Comparison of ENCODE assay signal across 27 cellular contexts in genomic region chr2:236308855-236309668, GRCh38. TPM values are rescaled to one million over a fixed set of nuclear protein-coding genes. Genes with fewer than 3 reads are reported as not detected.
"Had no signal": no experiment of that assay in that cellular context is flagged by ENCODE, and none has a peak within 500 bp of the region (broad histone marks: within the 10 kb centered on the region; RNA-seq: fewer than 3 reads in every experiment).

No MANE protein-coding gene starts in this region.

- H3K9me3 Mint-ChIP-seq: activated CD4-positive, alpha-beta memory T cell treated with anti-CD3 and anti-CD28 coated beads, Interleukin-2, amount 10 ng/mL, durations not matched to agents 7 days and 5 days; activated naive CD4-positive, alpha-beta T cell treated with anti-CD3 and anti-CD28 coated beads, Interleukin-2, amount 10 ng/mL, durations not matched to agents 7 days and 5 days; activated naive CD8-positive, alpha-beta T cell treated with anti-CD3 and anti-CD28 coated beads, Interleukin-2, amount 10 ng/mL, durations not matched to agents 7 days and 5 days; activated T-cell treated with anti-CD3 and anti-CD28 coated beads, Interleukin-2, amount 50 U/mL, for 24 hours; activated T-cell treated with anti-CD3 and anti-CD28 coated beads, Interleukin-2, amount 50 U/mL, for 72 hours; central memory CD8-positive, alpha-beta T cell; effector memory CD8-positive, alpha-beta T cell had no signal

- H3K4me3 Mint-ChIP-seq: activated CD4-positive, alpha-beta memory T cell treated with anti-CD3 and anti-CD28 coated beads, Interleukin-2, amount 10 ng/mL, durations not matched to agents 7 days and 5 days; activated CD4-positive, alpha-beta T cell treated with anti-CD3 and anti-CD28 coated beads, Interleukin-2, amount 10 ng/mL, durations not matched to agents 7 days and 5 days; activated naive CD4-positive, alpha-beta T cell treated with anti-CD3 and anti-CD28 coated beads, Interleukin-2, amount 10 ng/mL, durations not matched to agents 7 days and 5 days; activated naive CD8-positive, alpha-beta T cell treated with anti-CD3 and anti-CD28 coated beads, Interleukin-2, amount 10 ng/mL, durations not matched to agents 7 days and 5 days; activated T-cell treated with anti-CD3 and anti-CD28 coated beads, Interleukin-2, amount 50 U/mL, for 24 hours; activated T-cell treated with anti-CD3 and anti-CD28 coated beads, Interleukin-2, amount 50 U/mL, for 72 hours; brain; central memory CD8-positive, alpha-beta T cell; effector memory CD8-positive, alpha-beta T cell had no signal

- H3K4me3 ChIP-seq: ascending aorta, breast epithelium, esophagus muscularis mucosa, gastrocnemius medialis, heart left ventricle had no signal

- H3K27me3 ChIP-seq: ascending aorta, breast epithelium, foreskin keratinocyte, gastrocnemius medialis, heart left ventricle had no signal

- DNase-seq: activated CD4-positive, alpha-beta memory T cell treated with anti-CD3 and anti-CD28 coated beads, Interleukin-2, amount 10 ng/mL, durations not matched to agents 7 days and 5 days; activated CD4-positive, alpha-beta T cell treated with anti-CD3 and anti-CD28 coated beads for 1 hour; activated CD4-positive, alpha-beta T cell treated with anti-CD3 and anti-CD28 coated beads for 4 hours; activated CD4-positive, alpha-beta T cell treated with anti-CD3 and anti-CD28 coated beads, Interleukin-2, amount 10 ng/mL, durations not matched to agents 7 days and 5 days; activated CD4-positive, alpha-beta T cell treated with anti-CD3 and anti-CD28 coated beads, Interleukin-2, amount 50 U/mL, for 4 hours; activated CD8-positive, alpha-beta memory T cell treated with anti-CD3 and anti-CD28 coated beads, Interleukin-2, amount 50 U/mL, for 48 hours; activated gamma-delta T cell; activated naive CD4-positive, alpha-beta T cell; activated naive CD4-positive, alpha-beta T cell treated with anti-CD3 and anti-CD28 coated beads, Interleukin-2, amount 10 ng/mL, durations not matched to agents 7 days and 5 days; activated naive CD8-positive, alpha-beta T cell treated with anti-CD3 and anti-CD28 coated beads, Interleukin-2, amount 10 ng/mL, durations not matched to agents 7 days and 5 days; activated T-cell treated with anti-CD3 and anti-CD28 coated beads for 4 hours; activated T-cell treated with anti-CD3 and anti-CD28 coated beads, Interleukin-2, amount 50 U/mL, for 24 hours; cortex of kidney; effector CD4-positive, alpha-beta T cell; effector memory CD8-positive, alpha-beta T cell; foreskin keratinocyte; gastrocnemius medialis; heart left ventricle; T-helper 2 cell had no signal

- H3K4me1 Mint-ChIP-seq: activated CD4-positive, alpha-beta memory T cell treated with anti-CD3 and anti-CD28 coated beads, Interleukin-2, amount 10 ng/mL, durations not matched to agents 7 days and 5 days; activated CD4-positive, alpha-beta T cell treated with anti-CD3 and anti-CD28 coated beads, Interleukin-2, amount 10 ng/mL, durations not matched to agents 7 days and 5 days; activated naive CD4-positive, alpha-beta T cell treated with anti-CD3 and anti-CD28 coated beads, Interleukin-2, amount 10 ng/mL, durations not matched to agents 7 days and 5 days; activated naive CD8-positive, alpha-beta T cell treated with anti-CD3 and anti-CD28 coated beads, Interleukin-2, amount 10 ng/mL, durations not matched to agents 7 days and 5 days; brain; central memory CD8-positive, alpha-beta T cell had no signal

- H3K36me3 ChIP-seq: ascending aorta, breast epithelium, esophagus muscularis mucosa, gastrocnemius medialis, heart left ventricle had no signal

- H3K36me3 Mint-ChIP-seq: activated naive CD4-positive, alpha-beta T cell treated with anti-CD3 and anti-CD28 coated beads, Interleukin-2, amount 10 ng/mL, durations not matched to agents 7 days and 5 days; activated naive CD8-positive, alpha-beta T cell treated with anti-CD3 and anti-CD28 coated beads, Interleukin-2, amount 10 ng/mL, durations not matched to agents 7 days and 5 days; brain had no signal

- ATAC-seq: activated naive CD4-positive, alpha-beta T cell treated with anti-CD3 and anti-CD28 coated beads, Interleukin-2, amount 50 U/mL, for 72 hours; activated T-cell treated with anti-CD3 and anti-CD28 coated beads, Interleukin-2, amount 50 U/mL, for 72 hours; effector memory CD8-positive, alpha-beta T cell; gastrocnemius medialis had no signal

- H3K4me1 ChIP-seq: ascending aorta, breast epithelium, esophagus muscularis mucosa, foreskin keratinocyte, gastrocnemius medialis, heart left ventricle had no signal

- H3K27ac Mint-ChIP-seq: activated CD4-positive, alpha-beta memory T cell treated with anti-CD3 and anti-CD28 coated beads, Interleukin-2, amount 10 ng/mL, durations not matched to agents 7 days and 5 days; activated CD4-positive, alpha-beta T cell treated with anti-CD3 and anti-CD28 coated beads, Interleukin-2, amount 10 ng/mL, durations not matched to agents 7 days and 5 days; activated naive CD4-positive, alpha-beta T cell treated with anti-CD3 and anti-CD28 coated beads, Interleukin-2, amount 10 ng/mL, durations not matched to agents 7 days and 5 days; activated naive CD4-positive, alpha-beta T cell treated with anti-CD3 and anti-CD28 coated beads, Interleukin-2, amount 50 U/mL, for 72 hours; activated naive CD8-positive, alpha-beta T cell treated with anti-CD3 and anti-CD28 coated beads, Interleukin-2, amount 10 ng/mL, durations not matched to agents 7 days and 5 days; activated T-cell treated with anti-CD3 and anti-CD28 coated beads, Interleukin-2, amount 50 U/mL, for 24 hours; activated T-cell treated with anti-CD3 and anti-CD28 coated beads, Interleukin-2, amount 50 U/mL, for 72 hours; brain; effector memory CD8-positive, alpha-beta T cell had no signal

- H3K27ac ChIP-seq: ascending aorta, breast epithelium, esophagus muscularis mucosa, foreskin keratinocyte, gastrocnemius medialis, heart left ventricle had no signal

RNA-seq across cellular contexts. Expression of gene ASB18, which starts 44.9 kb away (rescaled TPM):
- total RNA-seq: activated CD4-positive, alpha-beta memory T cell treated with anti-CD3 and anti-CD28 coated beads, Interleukin-2, amount 10 ng/mL, durations not matched to agents 7 days and 5 days; activated CD4-positive, alpha-beta T cell treated with anti-CD3 and anti-CD28 coated beads, Interleukin-2, amount 10 ng/mL, durations not matched to agents 7 days and 5 days; activated naive CD4-positive, alpha-beta T cell treated with anti-CD3 and anti-CD28 coated beads, Interleukin-2, amount 50 U/mL, for 72 hours; activated naive CD8-positive, alpha-beta T cell treated with anti-CD3 and anti-CD28 coated beads, Interleukin-2, amount 10 ng/mL, durations not matched to agents 7 days and 5 days; activated T-cell treated with anti-CD3 and anti-CD28 coated beads, Interleukin-2, amount 50 U/mL, for 72 hours; ascending aorta; breast epithelium; dermis blood vessel endothelial cell; esophagus muscularis mucosa; foreskin keratinocyte had no signal
- polyA plus RNA-seq: foreskin keratinocyte had no signal
